ENCODE assay signal across 10 cellular contexts in the genomic region with DNA sequence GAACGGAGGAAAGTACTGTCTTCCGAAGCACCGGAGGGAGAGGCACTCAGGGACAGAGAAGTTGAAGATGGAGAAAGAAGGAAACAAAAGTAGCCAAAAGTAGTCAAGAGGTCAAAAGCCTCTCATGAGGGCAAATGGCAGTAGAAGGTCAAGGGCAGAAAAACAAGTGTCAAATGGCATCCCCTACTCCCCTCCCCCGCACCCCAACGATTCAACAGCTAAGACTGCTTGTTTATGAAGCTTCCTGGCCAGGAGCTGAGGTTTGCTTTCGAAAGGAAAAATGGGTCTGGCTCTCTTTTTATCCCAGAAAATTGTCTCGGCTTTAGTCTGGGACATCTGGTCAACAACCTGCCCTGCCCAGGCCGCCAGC. TPM values are rescaled to one million over a fixed set of nuclear protein-coding genes. Genes with fewer than 3 reads are reported as not detected.
A peak's percentile ranks its signal among the peaks of the same experiment; 100 is the strongest.
DNase-seq lines count a peak whose midpoint lies in the region; ATAC-seq, FAIRE-seq and TF ChIP-seq lines count a peak whose summit lies in the region.
"Had no signal": no experiment of that assay in that cellular context is flagged by ENCODE, and none has a peak within 500 bp of the region (broad histone marks: within the 10 kb centered on the region; RNA-seq: fewer than 3 reads in every experiment).

No MANE protein-coding gene starts in this region.

- peaks cover 5 to 45% (median 33%) of the 10 kb centered on the region in 4 donors for H3K4me1 Mint-ChIP-seq in CD4-positive, CD25-positive, alpha-beta regulatory T cell

- H4K91ac ChIP-seq in H1 (replicated peaks; ENCODE audit: insufficient read length, low read length) (no peak overlapping the region), neuronal stem cell (ENCODE audit: low read depth, low read length, poor library complexity) (no peak overlapping the region)

- no peak overlapping the region for H3K27ac ChIP-seq in CD4-positive, CD25-positive, alpha-beta regulatory T cell (ENCODE audit: insufficient read depth, low read length, poor library complexity, severe bottlenecking)
- no peak overlapping the region for H3K27ac ChIP-seq in OCI-LY7 (ENCODE audit: low read depth, low read length, poor library complexity, severe bottlenecking)
- H3K27ac ChIP-seq in H1 (ENCODE audit: low read depth, low read length), result no peak overlapping the region
- no peak overlapping the region for H3K27ac ChIP-seq in neuronal stem cell (replicated peaks; ENCODE audit: low read length)

- H3K9me2 ChIP-seq in OCI-LY7 (ENCODE audit: insufficient read depth, low read length), result no peaks in the 10 kb centered on the region

- no peak overlapping the region for H2AFZ ChIP-seq in OCI-LY7 (ENCODE audit: low read length)
- H2AFZ ChIP-seq in H1 (ENCODE audit: low read length), result no peak overlapping the region
- H2AFZ ChIP-seq in neuronal stem cell (ENCODE audit: low read length), result peak overlapping the region; percentile 99

- no peaks in the 10 kb centered on the region for H3K79me2 ChIP-seq in OCI-LY7 (ENCODE audit: insufficient read depth, low read depth, low read length)
- no peaks in the 10 kb centered on the region for H3K79me2 ChIP-seq in H1 (ENCODE audit: control insufficient read depth in 1 of 2, insufficient read depth in 2 of 2, low read length in 2 of 2)

- no TSS peak for BruUV-seq in OCI-LY7 (replicated peaks; lab: Mats Ljungman, UMichigan)

- peaks cover 41% of the 10 kb centered on the region for H3K4me1 ChIP-seq in CD4-positive, CD25-positive, alpha-beta regulatory T cell (ENCODE audit: control insufficient read depth, insufficient read depth, low read length, poor library complexity, severe bottlenecking)
- no peaks in the 10 kb centered on the region for H3K4me1 ChIP-seq in OCI-LY7 (ENCODE audit: insufficient read depth, low read length, poor library complexity, severe bottlenecking)
- peaks cover 14 to 27% (median 21%) of the 10 kb centered on the region in 4 experiments for H3K4me1 ChIP-seq in H1 (replicated peaks in 1 of 4; ENCODE audit: control insufficient read depth in 3 of 4, insufficient read depth in 4 of 4, low read length in 3 of 4)
- H3K4me1 ChIP-seq in neuronal stem cell (ENCODE audit: control insufficient read depth in 2 of 2, insufficient read depth in 1 of 2, low read depth in 1 of 2, low read length in 2 of 2), result peaks cover 5 to 14% of the 10 kb centered on the region in 2 donors

- CTCF ChIA-PET in OCI-LY7 (lab: Charles Lee; ENCODE audit: unreplicated experiment) (no interaction called here), H1 (lab: Charles Lee; ENCODE audit: partially characterized antibody) (interaction anchor here (1.1 to 3.0 kb wide), 3 partner anchors 13 to 133 kb away, joined by 4 to 16 read pairs (median 4); partner anchors contain the start of gene PSMD14)

- H3K27ac Mint-ChIP-seq in CD4-positive, CD25-positive, alpha-beta regulatory T cell, result no peak overlapping the region

- peaks cover 4% of the 10 kb centered on the region for H3K36me3 ChIP-seq in CD4-positive, CD25-positive, alpha-beta regulatory T cell (ENCODE audit: control insufficient read depth, insufficient read depth, low read length)
- H3K36me3 ChIP-seq in OCI-LY7 (ENCODE audit: insufficient read depth, low read length) (peaks cover 16% of the 10 kb centered on the region), H1 (ENCODE audit: control insufficient read depth in 2 of 4, insufficient read depth in 4 of 4, low read length in 3 of 4) (peaks cover 0 to 8% (median 1%) of the 10 kb centered on the region in 4 experiments; a peak in 2 of 8 replicates), neuronal stem cell (replicated peaks in 1 of 2; ENCODE audit: control insufficient read depth in 2 of 2, insufficient read depth in 2 of 2, low read length in 2 of 2) (peaks cover 4 to 28% of the 10 kb centered on the region in 2 donors)

- no peak overlapping the region for H2BK120ac ChIP-seq in H1 (replicated peaks; ENCODE audit: low read depth, low read length)
- no peak overlapping the region for H2BK120ac ChIP-seq in neuronal stem cell (ENCODE audit: low read depth, low read length)

- POLR2A ChIA-PET in OCI-LY7 (lab: Charles Lee), result interaction anchor here (0.6 kb wide), 1 partner anchor 21 kb away, joined by 3 read pairs; no protein-coding TSS in a partner anchor
- POLR2A ChIA-PET in H1 (lab: Charles Lee; ENCODE audit: partially characterized antibody), result interaction anchor here (0.6 to 2.0 kb wide), 6 partner anchors 10 to 169 kb away, joined by 3 to 7 read pairs (median 4); partner anchors contain the start of gene PSMD14

- H2BK5ac ChIP-seq in H1 (ENCODE audit: low read depth, low read length) (no peak overlapping the region), neuronal stem cell (ENCODE audit: low read length) (no peak overlapping the region)

- H2AK5ac ChIP-seq in H1 (ENCODE audit: low read depth, low read length) (no peak overlapping the region), neuronal stem cell (ENCODE audit: low read depth, low read length) (no peak overlapping the region)

- intact Hi-C loops in OCI-LY7 (cut with micrococcal nuclease; ENCODE audit: unreplicated experiment), result no loop called here

- TF ChIP-seq CTCF in OCI-LY7 (conservative IDR thresholded peaks at IDR 0.05; ENCODE audit: low read length) (no peak), H1 (IDR thresholded peaks at IDR 0.05; ENCODE audit: control extremely low read depth in 1 of 3, insufficient read depth in 1 of 3, low read depth in 1 of 3, low read length in 3 of 3) (no peak)

- H3K4ac ChIP-seq in H1 (replicated peaks; ENCODE audit: insufficient read length, low read depth, low read length) (no peak overlapping the region), neuronal stem cell (ENCODE audit: low read length) (no peak overlapping the region)

- no peak overlapping the region for H2BK20ac ChIP-seq in H1 (ENCODE audit: low read length)

- no peak for FAIRE-seq in H1 (lab: Jason Lieb, UNC)

- H3K4me2 ChIP-seq in OCI-LY7 (ENCODE audit: low read length) (peak overlapping the region; percentile 31; the same call in 1 of the 2 replicates), H1 (ENCODE audit: insufficient read depth in 1 of 2, low read depth in 2 of 2, low read length in 2 of 2) (peak overlapping the region; percentile 85 to 86), neuronal stem cell (ENCODE audit: insufficient read depth, low read length, poor library complexity, severe bottlenecking) (peak overlapping the region; percentile 98)

- H4K8ac ChIP-seq in H1 (ENCODE audit: extremely low read depth, insufficient read depth, low read length) (no peak overlapping the region), neuronal stem cell (ENCODE audit: low read depth, low read length) (no peak overlapping the region)

- H3K9ac ChIP-seq in H1 (replicated peaks in 1 of 4; ENCODE audit: extremely low read depth in 1 of 4, low read depth in 3 of 4, low read length in 3 of 4) (no peak overlapping the region), neuronal stem cell (ENCODE audit: low read depth, low read length, poor library complexity) (no peak overlapping the region)

- H2BK12ac ChIP-seq in H1 (ENCODE audit: low read depth, low read length) (no peak overlapping the region), neuronal stem cell (ENCODE audit: low read length) (no peak overlapping the region)

- no peak for TF ChIP-seq RAD21 in H1 (IDR thresholded peaks at IDR 0.05 in 1 of 2, conservative IDR thresholded peaks at IDR 0.05 in 1 of 2; ENCODE audit: low read depth in 2 of 2, low read length in 2 of 2)

- peaks cover 9% of the 10 kb centered on the region for H3K36me3 Mint-ChIP-seq in CD4-positive, CD25-positive, alpha-beta regulatory T cell

- no peak overlapping the region for H3K14ac ChIP-seq in H1 (ENCODE audit: insufficient read length)
- no peak overlapping the region for H3K14ac ChIP-seq in neuronal stem cell (ENCODE audit: low read length)

- H3K18ac ChIP-seq in H1 (ENCODE audit: extremely low read depth, low read length), result no peak overlapping the region
- peak overlapping the region; percentile 75 for H3K18ac ChIP-seq in neuronal stem cell (ENCODE audit: low read length)

- no peak for DNase-seq in CD4-positive, CD25-positive, alpha-beta regulatory T cell
- DNase-seq in OCI-LY7 (ENCODE audit: low spot score) (no peak), H1 (ENCODE audit: low read depth in 1 of 2, low spot score in 2 of 2) (no peak), neuronal stem cell (ENCODE audit: low spot score) (peak; percentile 14), NCI-H1417 treated with DMSO at 0.1 percent for 48 hours (lab: John Stamatoyannopoulos, UW) (no peak), retina (no peak), NCI-H226 (no peak)

- no peak overlapping the region for H2BK15ac ChIP-seq in H1 (ENCODE audit: low read length)
- no peak overlapping the region for H2BK15ac ChIP-seq in neuronal stem cell (ENCODE audit: low read length)

- H3K27me3 Mint-ChIP-seq in CD4-positive, CD25-positive, alpha-beta regulatory T cell, result peaks cover 49% of the 10 kb centered on the region

- peaks cover 17% of the 10 kb centered on the region for H3K27me3 ChIP-seq in CD4-positive, CD25-positive, alpha-beta regulatory T cell (ENCODE audit: control insufficient read depth, insufficient read depth, low read length)
- peaks cover 36 to 62% (median 56%) of the 10 kb centered on the region in 4 experiments for H3K27me3 ChIP-seq in H1 (replicated peaks in 1 of 4; ENCODE audit: control insufficient read depth in 3 of 4, extremely low read depth in 1 of 4, insufficient read depth in 3 of 4, low read length in 3 of 4)
- H3K27me3 ChIP-seq in neuronal stem cell (ENCODE audit: control insufficient read depth in 3 of 3, insufficient read depth in 3 of 3, low read depth in 1 of 3, low read length in 3 of 3), result peaks cover 23 to 62% (median 62%) of the 10 kb centered on the region in 3 experiments

- H4K20me1 ChIP-seq in OCI-LY7 (ENCODE audit: insufficient read depth, low read length) (no peaks in the 10 kb centered on the region), H1 (replicated peaks in 1 of 2; ENCODE audit: control insufficient read depth in 1 of 2, insufficient read depth in 2 of 2, low read length in 2 of 2) (peaks cover 2 to 21% of the 10 kb centered on the region in 2 experiments)

- peak overlapping the region; percentile 53 to 83 (median 72) for H3K4me3 Mint-ChIP-seq in CD4-positive, CD25-positive, alpha-beta regulatory T cell

- H3K79me1 ChIP-seq in H1 (ENCODE audit: low read depth, low read length) (no peaks in the 10 kb centered on the region), neuronal stem cell (ENCODE audit: low read depth, low read length) (no peaks in the 10 kb centered on the region)

- no peaks in the 10 kb centered on the region for H3K9me3 ChIP-seq in CD4-positive, CD25-positive, alpha-beta regulatory T cell (ENCODE audit: control insufficient read depth in 2 of 2, low read length in 2 of 2)
- H3K9me3 ChIP-seq in OCI-LY7 (ENCODE audit: low read length) (no peaks in the 10 kb centered on the region), H1 (ENCODE audit: insufficient read depth in 2 of 2, low read depth in 1 of 2, low read length in 1 of 2) (no peaks in the 10 kb centered on the region), neuronal stem cell (replicated peaks in 1 of 2; ENCODE audit: control insufficient read depth in 2 of 2, insufficient read depth in 1 of 2, low read depth in 1 of 2, low read length in 2 of 2) (no peaks in the 10 kb centered on the region)

- 6% methylated on average over 8 of the region's 8 CpGs; no CpG with 5 or more reads in 1 of the 2 experiments for WGBS in H1 (ENCODE audit: extremely low coverage in 1 of 2, insufficient coverage in 1 of 2, insufficient read length in 1 of 2, insufficient replicate concordance in 2 of 2, low coverage in 1 of 2, low lambda C conversion rate in 2 of 2, missing lambda C conversion rate in 1 of 2), 2 experiments
- no CpG with 5 or more reads among the region's 8 CpGs for WGBS in neuronal stem cell (ENCODE audit: extremely low coverage in 2 of 2, insufficient read length in 2 of 2, insufficient replicate concordance in 1 of 2), 2 donors

- no peak overlapping the region for H3K4me3 ChIP-seq in CD4-positive, CD25-positive, alpha-beta regulatory T cell (ENCODE audit: low read depth, low read length)
- H3K4me3 ChIP-seq in OCI-LY7 (ENCODE audit: low read depth, low read length, poor library complexity, severe bottlenecking) (no peak overlapping the region), H1 (ENCODE audit: extremely low read depth in 1 of 4, insufficient read depth in 2 of 4, low read depth in 3 of 4, low read length in 4 of 4) (peak overlapping the region; percentile 17 to 60 (median 44)), neuronal stem cell (ENCODE audit: low read length in 2 of 2) (peak overlapping the region in 1 of 2 donors; percentile 47)

- no peak for ATAC-seq in CD4-positive, CD25-positive, alpha-beta regulatory T cell (ENCODE audit: low read depth in 2 of 2)
- ATAC-seq in GM18519 (IDR thresholded peaks at IDR 0.05; ENCODE audit: low FRiP score, unreplicated experiment), result no peak

- no peak overlapping the region for H3K56ac ChIP-seq in H1 (replicated peaks; ENCODE audit: insufficient read length, low read depth, low read length)

- H4K5ac ChIP-seq in H1 (ENCODE audit: insufficient read length, low read depth, low read length), result no peak overlapping the region

- H3K23me2 ChIP-seq in H1 (ENCODE audit: low read depth, low read length), result peaks cover 8% of the 10 kb centered on the region; the same call in 1 of the 2 replicates

- H3K23ac ChIP-seq in H1 (ENCODE audit: insufficient read length) (no peak overlapping the region), neuronal stem cell (ENCODE audit: low read depth, low read length, poor library complexity) (no peak overlapping the region)

- H3K9me3 Mint-ChIP-seq in CD4-positive, CD25-positive, alpha-beta regulatory T cell, result peaks cover 0 to 2% (median 0%) of the 10 kb centered on the region in 7 donors

- TF ChIP-seq EP300 in H1 (IDR thresholded peaks at IDR 0.05; ENCODE audit: borderline replicate concordance in 1 of 2, low read depth in 2 of 2, low read length in 2 of 2), result no peak

- no peak for TF ChIP-seq POLR2A in H1 (IDR thresholded peaks at IDR 0.05; ENCODE audit: control extremely low read depth in 1 of 2, low read depth in 2 of 2, low read length in 2 of 2)

RNA-seq across cellular contexts. Expression of gene TBR1, which starts 2.1 kb away (rescaled TPM):
- total RNA-seq in CD4-positive, CD25-positive, alpha-beta regulatory T cell, result 0.32 TPM
- polyA plus RNA-seq in CD4-positive, CD25-positive, alpha-beta regulatory T cell, result not detected
- total RNA-seq in OCI-LY7 (2014; rRNA removed; shearing (Covaris generic)), result 0.03 and 0.05 TPM in 2 replicates
- total RNA-seq in OCI-LY7 (2022), result 0.06 TPM in 1 of 2 replicates, not detected in the other
- not detected in 2 replicates for total RNA-seq in H1 (2021; fragmentation: NEBNext Ultra II Directional; extraction: Animal tissue kit (Norgen Biotek cat#: 25700))
- 0.05 TPM in 1 of 2 replicates, not detected in the other for polyA plus RNA-seq in H1 (2011; rRNA removed)
- polyA plus RNA-seq in H1 (2011; cell fraction: cytosol; rRNA removed), result not detected
- polyA plus RNA-seq in H1 (2011; cell fraction: nucleus; rRNA removed), result not detected
- not detected in 4 replicates for polyA plus RNA-seq in H1 (2012, experiment 1 of 2)
- not detected for polyA plus RNA-seq in H1 (2012, experiment 2 of 2)
- polyA plus RNA-seq in H1 (2013, experiment 1 of 2), result not detected
- polyA plus RNA-seq in H1 (2013, experiment 2 of 2), result not detected
- not detected in 2 replicates for polyA minus RNA-seq in H1 (2011; rRNA and poly(A)+ RNA removed)
- polyA minus RNA-seq in H1 (2011; cell fraction: cytosol; rRNA and poly(A)+ RNA removed), result not detected
- not detected for polyA minus RNA-seq in H1 (2011; cell fraction: nucleus; rRNA and poly(A)+ RNA removed)
- 0.01 TPM for polyA plus RNA-seq in neuronal stem cell (2013, experiment 1 of 2)
- 0.01 TPM for polyA plus RNA-seq in neuronal stem cell (2013, experiment 2 of 2)
- total RNA-seq: dermis blood vessel endothelial cell, SK-MEL-5 had no signal

Comparison
In these comparisons a context has a peak if more than half of its experiments do, and no peak if none do; other contexts are left out.
1. H3K4me3 ChIP-seq: peak in H1 (4 of 4); none in CD4-positive, CD25-positive, alpha-beta regulatory T cell (single experiment) and OCI-LY7 (single experiment).
2. H3K4me2 ChIP-seq: peak in every context shown above with its lines; median percentile 98 in neuronal stem cell; 86 in H1; 31 in OCI-LY7.